ENCODE assay signal across 8 cellular contexts in genomic region chr12:95173392-95174251, GRCh38. TPM values are rescaled to one million over a fixed set of nuclear protein-coding genes. Genes with fewer than 3 reads are reported as not detected.
DNase-seq lines count a peak whose midpoint lies in the region; ATAC-seq and TF ChIP-seq lines count a peak whose summit lies in the region.

No MANE protein-coding gene starts in this region.

- H3K27me3 ChIP-seq in adrenal gland = no peaks in the 10 kb centered on the region
- no peaks in the 10 kb centered on the region for H3K27me3 ChIP-seq in heart left ventricle

- H3K27ac ChIP-seq in adrenal gland = peak overlapping the region; percentile 46 to 85 (median 72)
- H3K27ac ChIP-seq in heart left ventricle = peak overlapping the region in 11 of 12 donors; percentile 32 to 67 (median 45)

- intact Hi-C loops in adrenal gland (cut with DNase I) = no loop called here
- intact Hi-C loops in heart left ventricle (cut with DNase I) = no loop called here
- intact Hi-C loops in sciatic nerve (cut with DNase I) = no loop called here

- peak; percentile 23 for DNase-seq in GM03348 (ENCODE audit: low spot score)
- peak; percentile 62 to 96 (median 92) for DNase-seq in adrenal gland
- peak; percentile 66 to 88 (median 75) for DNase-seq in heart left ventricle
- DNase-seq in sciatic nerve (ENCODE audit: low spot score) = peak; percentile 85
- no peak for DNase-seq in activated CD4-positive, alpha-beta T cell treated with anti-CD3 and anti-CD28 coated beads, Interleukin-2, amount 50 U/mL, for 1 hour
- no peak for DNase-seq in foreskin melanocyte
- no peak for DNase-seq in medulla oblongata (ENCODE audit: extremely low spot score)
- DNase-seq in NCI-H524 treated with DMSO at 0.1 percent for 48 hours (lab: John Stamatoyannopoulos, UW) = no peak

- no peak overlapping the region for H3K4me3 ChIP-seq in adrenal gland
- peak overlapping the region in 1 of 12 donors; percentile 7 for H3K4me3 ChIP-seq in heart left ventricle

- H3K9me3 ChIP-seq in adrenal gland (replicated peaks in 1 of 3) (no peaks in the 10 kb centered on the region), heart left ventricle (no peaks in the 10 kb centered on the region)

- 41 to 50% (median 42%) methylated on average over 8 of the region's 8 CpGs for WGBS in adrenal gland, 4 donors
- 17 to 25% (median 21%) methylated on average over 6 to 8 of the region's 8 CpGs for WGBS in heart left ventricle, 4 donors

- TF ChIP-seq POLR2A in adrenal gland (IDR thresholded peaks at IDR 0.05) (peak in 1 of 2 donors; percentile 29), heart left ventricle (IDR thresholded peaks at IDR 0.05) (no peak)

- ATAC-seq in heart left ventricle (peak; percentile 89 to 96 (median 94)), sciatic nerve (peak; percentile 93)

- H3K4me1 ChIP-seq in adrenal gland (replicated peaks in 1 of 2) = peaks cover 16 to 48% of the 10 kb centered on the region in 2 donors
- peaks cover 0 to 34% (median 19%) of the 10 kb centered on the region in 12 donors for H3K4me1 ChIP-seq in heart left ventricle

- no peaks in the 10 kb centered on the region for H3K36me3 ChIP-seq in adrenal gland (replicated peaks in 1 of 2)
- peaks cover 0 to 9% (median 7%) of the 10 kb centered on the region in 9 donors for H3K36me3 ChIP-seq in heart left ventricle

- TF ChIP-seq CTCF in adrenal gland (IDR thresholded peaks at IDR 0.05) = no peak
- TF ChIP-seq CTCF in heart left ventricle (IDR thresholded peaks at IDR 0.05) = no peak

RNA-seq across cellular contexts. Expression of gene FGD6, which starts 43.6 kb away (rescaled TPM):
- total RNA-seq in adrenal gland (10 to 100 TPM; 13.5 to 33.9 (median 23.2) TPM), heart left ventricle (10 to 100 TPM; 11.9 to 29.1 (median 19.5) TPM), sciatic nerve (22.2 TPM)
- polyA plus RNA-seq in adrenal gland (1 to 10 TPM; 2.3 to 5.7 (median 2.7) TPM), heart left ventricle (1 to 10 TPM; 2.8 to 2.9 TPM)

RNA-seq across cellular contexts. Expression of gene VEZT, which starts 44.0 kb away (rescaled TPM):
- 100 to 1,000 TPM in 2 of 8 donors, 10 to 100 TPM in 6; 50.9 to 150 (median 88.3) TPM for total RNA-seq in adrenal gland
- 100 to 1,000 TPM in 1 of 3 donors, 10 to 100 TPM in 2; 34.8 to 152 (median 39.0) TPM for polyA plus RNA-seq in adrenal gland
- 10 to 100 TPM; 53.6 to 89.9 (median 66.2) TPM for total RNA-seq in heart left ventricle
- 10 to 100 TPM; 14.6 to 36.2 TPM for polyA plus RNA-seq in heart left ventricle
- 71.6 TPM for total RNA-seq in sciatic nerve

Comparison
In these comparisons a context has a peak if more than half of its experiments do, and no peak if none do; other contexts are left out.
1. DNase-seq: peak in GM03348 (single experiment), adrenal gland (7 of 7), heart left ventricle (5 of 5) and sciatic nerve (single experiment); none in activated CD4-positive, alpha-beta T cell treated with anti-CD3 and anti-CD28 coated beads, Interleukin-2, amount 50 U/mL, for 1 hour (single experiment), foreskin melanocyte (single experiment), medulla oblongata (single experiment) and NCI-H524 treated with DMSO at 0.1 percent for 48 hours (single experiment).